20 cellular contexts compared by ENCODE assay signal in genomic region chr2:9767656-9768281, GRCh38.
DNase-seq lines count a peak whose midpoint lies in the region; ATAC-seq and TF ChIP-seq lines count a peak whose summit lies in the region.
"Had no signal": no experiment of that assay in that cellular context is flagged by ENCODE, and none has a peak within 500 bp of the region (broad histone marks: within the 10 kb centered on the region; RNA-seq: fewer than 3 reads in every experiment).

No MANE protein-coding gene starts in this region.

- no CpG with 5 or more reads among the region's 17 CpGs for WGBS in mesendoderm (ENCODE audit: extremely low coverage, insufficient coverage, low lambda C conversion rate)
- WGBS in smooth muscle cell (ENCODE audit: low lambda C conversion rate), result 93% methylated on average over 17 of the region's 17 CpGs

- DNase-seq in GM23338 (ENCODE audit: low spot score) (no peak), RWPE1 (ENCODE audit: low spot score) (no peak), germinal center (ENCODE audit: low spot score) (peak; percentile 59), mesendoderm (no peak), smooth muscle cell (lab: John Stamatoyannopoulos, UW; ENCODE audit: unreplicated experiment) (no peak), NCI-H510A (lab: John Stamatoyannopoulos, UW) (no peak)
- DNase-seq in T-helper 2 cell treated with Interferon-gamma antibody and Interleukin-4, amounts not matched to agents 5 μg/mL and 100 μg/mL, for 36 hours (ENCODE audit: low spot score), result no peak
- DNase-seq: activated CD4-positive, alpha-beta memory T cell treated with anti-CD3 and anti-CD28 coated beads, Interleukin-2, amount 10 ng/mL, durations not matched to agents 7 days and 5 days; activated gamma-delta T cell; activated naive CD8-positive, alpha-beta T cell treated with anti-CD3 and anti-CD28 coated beads, Interleukin-2, amount 50 U/mL, for 24 hours; effector CD4-positive, alpha-beta T cell; erythroblast; GOT3; Kasumi-1; right cardiac atrium had no signal

- H3K9me2 ChIP-seq in GM23338 (ENCODE audit: insufficient read depth), result no peaks in the 10 kb centered on the region

- H2BK15ac ChIP-seq in mesendoderm (replicated peaks; ENCODE audit: low read depth), result no peak overlapping the region

- no peak overlapping the region for H4K8ac ChIP-seq in mesendoderm (ENCODE audit: low read depth, low read length)

- no peak overlapping the region for H3K56ac ChIP-seq in mesendoderm (ENCODE audit: low read length)

- peak overlapping the region; percentile 92 for H2AFZ ChIP-seq in GM23338
- no peak overlapping the region for H2AFZ ChIP-seq in smooth muscle cell (ENCODE audit: low read depth)

- H3F3A ChIP-seq in GM23338 (replicated peaks; ENCODE audit: low read depth) (no peaks in the 10 kb centered on the region), smooth muscle cell (ENCODE audit: low read depth) (no peaks in the 10 kb centered on the region)

- ATAC-seq in GM23338, result no peak
- ATAC-seq: activated naive CD8-positive, alpha-beta T cell treated with anti-CD3 and anti-CD28 coated beads, Interleukin-2, amount 50 U/mL, for 24 hours; left lobe of liver; right cardiac atrium; SK-N-SH treated with all-trans-retinoic acid at 6 μM for 48 hours had no signal

- H3K18ac ChIP-seq in mesendoderm (ENCODE audit: low read length), result no peak overlapping the region

- H3K27ac ChIP-seq in GM23338 (ENCODE audit: low read depth) (no peak overlapping the region), RWPE1 (peak overlapping the region; percentile 85), skeletal muscle tissue (ENCODE audit: low read depth, low read length) (peak overlapping the region; percentile 8), mesendoderm (ENCODE audit: low read depth, low read length) (no peak overlapping the region), smooth muscle cell (ENCODE audit: low read depth) (no peak overlapping the region)
- H3K27ac ChIP-seq: tibial nerve had no signal

- POLR2A ChIA-PET in RWPE1 (lab: Yijun Ruan, JAX; ENCODE audit: low non-redundant PET), result no interaction called here

- no peak overlapping the region for H4K5ac ChIP-seq in mesendoderm (ENCODE audit: low read length)

- H3K4me2 ChIP-seq in GM23338 (peak overlapping the region; percentile 57), mesendoderm (ENCODE audit: low read length) (no peak overlapping the region), smooth muscle cell (no peak overlapping the region)

- peaks cover 50% of the 10 kb centered on the region for H3K4me1 Mint-ChIP-seq in GM23338
- H3K4me1 Mint-ChIP-seq in T-helper 2 cell treated with Interferon-gamma antibody and Interleukin-4, amounts not matched to agents 5 μg/mL and 100 μg/mL, for 36 hours (ENCODE audit: low read depth), result peaks cover 21% of the 10 kb centered on the region

- TF ChIP-seq CTCF in GM23338 (conservative IDR thresholded peaks at IDR 0.05; ENCODE audit: low read depth in 2 of 2) (no peak), RWPE1 (conservative IDR thresholded peaks at IDR 0.05; ENCODE audit: low read depth) (no peak), smooth muscle cell (IDR thresholded peaks at IDR 0.05; ENCODE audit: borderline replicate concordance, insufficient read depth, poor library complexity, severe bottlenecking) (no peak)

- no peaks in the 10 kb centered on the region for H3K9me3 ChIP-seq in skeletal muscle tissue (ENCODE audit: control insufficient read depth in 3 of 3, low read length in 3 of 3)
- no peaks in the 10 kb centered on the region for H3K9me3 ChIP-seq in smooth muscle cell (replicated peaks; ENCODE audit: low read depth)
- H3K9me3 ChIP-seq: body of pancreas, tibial nerve had no signal

- no peak overlapping the region for H2BK5ac ChIP-seq in mesendoderm (ENCODE audit: low read length)

- no peaks in the 10 kb centered on the region for H3K9me3 Mint-ChIP-seq in GM23338
- no peaks in the 10 kb centered on the region for H3K9me3 Mint-ChIP-seq in T-helper 2 cell treated with Interferon-gamma antibody and Interleukin-4, amounts not matched to agents 5 μg/mL and 100 μg/mL, for 36 hours
- H3K9me3 Mint-ChIP-seq: activated CD4-positive, alpha-beta memory T cell treated with anti-CD3 and anti-CD28 coated beads, Interleukin-2, amount 10 ng/mL, durations not matched to agents 7 days and 5 days; activated naive CD8-positive, alpha-beta T cell treated with anti-CD3 and anti-CD28 coated beads, Interleukin-2, amount 50 U/mL, for 24 hours had no signal

- no peaks in the 10 kb centered on the region for H4K20me1 ChIP-seq in GM23338 (replicated peaks; ENCODE audit: insufficient read depth)
- no peaks in the 10 kb centered on the region for H4K20me1 ChIP-seq in smooth muscle cell (ENCODE audit: low read depth)

- H3K36me3 Mint-ChIP-seq in GM23338 (ENCODE audit: low read depth), result no peaks in the 10 kb centered on the region; the same call in 2 of the 3 replicates
- no peaks in the 10 kb centered on the region for H3K36me3 Mint-ChIP-seq in T-helper 2 cell treated with Interferon-gamma antibody and Interleukin-4, amounts not matched to agents 5 μg/mL and 100 μg/mL, for 36 hours (ENCODE audit: low read depth)

- H3K23ac ChIP-seq in mesendoderm (ENCODE audit: low read length), result no peak overlapping the region

- no peak overlapping the region for H3K27ac Mint-ChIP-seq in GM23338
- no peak overlapping the region for H3K27ac Mint-ChIP-seq in T-helper 2 cell treated with Interferon-gamma antibody and Interleukin-4, amounts not matched to agents 5 μg/mL and 100 μg/mL, for 36 hours
- H3K27ac Mint-ChIP-seq: activated CD4-positive, alpha-beta memory T cell treated with anti-CD3 and anti-CD28 coated beads, Interleukin-2, amount 10 ng/mL, durations not matched to agents 7 days and 5 days; activated naive CD8-positive, alpha-beta T cell treated with anti-CD3 and anti-CD28 coated beads, Interleukin-2, amount 50 U/mL, for 24 hours had no signal

- peaks cover 20% of the 10 kb centered on the region for H3K27me3 Mint-ChIP-seq in GM23338 (ENCODE audit: insufficient read depth, low read depth, poor library complexity)
- no peaks in the 10 kb centered on the region for H3K27me3 Mint-ChIP-seq in T-helper 2 cell treated with Interferon-gamma antibody and Interleukin-4, amounts not matched to agents 5 μg/mL and 100 μg/mL, for 36 hours (ENCODE audit: low read depth)
- H3K27me3 Mint-ChIP-seq: activated CD4-positive, alpha-beta memory T cell treated with anti-CD3 and anti-CD28 coated beads, Interleukin-2, amount 10 ng/mL, durations not matched to agents 7 days and 5 days had no signal

- H3K79me1 ChIP-seq in mesendoderm (ENCODE audit: low read length), result no peaks in the 10 kb centered on the region

- H3K4me3 ChIP-seq in GM23338, result no peak overlapping the region
- H3K4me3 ChIP-seq in skeletal muscle tissue (ENCODE audit: low read length in 3 of 3), result no peak overlapping the region
- no peak overlapping the region for H3K4me3 ChIP-seq in mesendoderm (ENCODE audit: low read length)
- no peak overlapping the region for H3K4me3 ChIP-seq in smooth muscle cell
- H3K4me3 ChIP-seq: body of pancreas, tibial nerve had no signal

- CTCF ChIA-PET in RWPE1 (lab: Yijun Ruan, JAX), result interaction anchor here (1.3 kb wide), 1 partner anchor 10 kb away, joined by 3 read pairs; no protein-coding TSS in a partner anchor

- no peak overlapping the region for H2AK5ac ChIP-seq in mesendoderm (ENCODE audit: low read length)

- H3K79me2 ChIP-seq in GM23338 (replicated peaks; ENCODE audit: insufficient read depth) (no peaks in the 10 kb centered on the region), mesendoderm (ENCODE audit: control insufficient read depth, insufficient read depth, low read length) (no peaks in the 10 kb centered on the region), smooth muscle cell (ENCODE audit: low read depth) (no peaks in the 10 kb centered on the region)

- H3K4ac ChIP-seq in mesendoderm (ENCODE audit: low read depth, low read length), result no peak overlapping the region

- H2BK120ac ChIP-seq in mesendoderm (ENCODE audit: low read depth, low read length), result no peak overlapping the region

- no peak overlapping the region for H3K4me3 Mint-ChIP-seq in GM23338
- no peak overlapping the region for H3K4me3 Mint-ChIP-seq in T-helper 2 cell treated with Interferon-gamma antibody and Interleukin-4, amounts not matched to agents 5 μg/mL and 100 μg/mL, for 36 hours
- H3K4me3 Mint-ChIP-seq: activated CD4-positive, alpha-beta memory T cell treated with anti-CD3 and anti-CD28 coated beads, Interleukin-2, amount 10 ng/mL, durations not matched to agents 7 days and 5 days; activated naive CD8-positive, alpha-beta T cell treated with anti-CD3 and anti-CD28 coated beads, Interleukin-2, amount 50 U/mL, for 24 hours had no signal

- peaks cover 19% of the 10 kb centered on the region; the same call in 1 of the 2 replicates for H3K4me1 ChIP-seq in GM23338 (ENCODE audit: insufficient read depth)
- peaks cover 44 to 58% (median 47%) of the 10 kb centered on the region in 3 donors for H3K4me1 ChIP-seq in skeletal muscle tissue (ENCODE audit: control insufficient read depth in 3 of 3, insufficient read depth in 3 of 3, low read length in 3 of 3)
- H3K4me1 ChIP-seq in mesendoderm (ENCODE audit: control insufficient read depth, low read depth, low read length), result no peaks in the 10 kb centered on the region
- H3K4me1 ChIP-seq in smooth muscle cell (ENCODE audit: low read depth), result peaks cover 12% of the 10 kb centered on the region

- H3K9ac ChIP-seq in skeletal muscle tissue (ENCODE audit: low read depth in 1 of 3, low read length in 3 of 3) (peak overlapping the region; percentile 7 to 60 (median 32)), mesendoderm (ENCODE audit: low read length) (no peak overlapping the region), smooth muscle cell (ENCODE audit: low read depth) (no peak overlapping the region)

- H3K36me3 ChIP-seq in GM23338 (ENCODE audit: insufficient read depth), result no peaks in the 10 kb centered on the region
- H3K36me3 ChIP-seq in skeletal muscle tissue (ENCODE audit: control insufficient read depth in 3 of 3, insufficient read depth in 3 of 3, low read length in 3 of 3), result no peaks in the 10 kb centered on the region
- H3K36me3 ChIP-seq in mesendoderm (ENCODE audit: control insufficient read depth, insufficient read depth, low read length), result no peaks in the 10 kb centered on the region
- H3K36me3 ChIP-seq in smooth muscle cell (ENCODE audit: low read depth), result no peaks in the 10 kb centered on the region
- H3K36me3 ChIP-seq: tibial nerve had no signal

- no peaks in the 10 kb centered on the region for H3K27me3 ChIP-seq in GM23338 (ENCODE audit: insufficient read depth)
- no peaks in the 10 kb centered on the region for H3K27me3 ChIP-seq in skeletal muscle tissue (ENCODE audit: control insufficient read depth in 3 of 3, insufficient read depth in 3 of 3, low read length in 3 of 3)
- H3K27me3 ChIP-seq in mesendoderm (ENCODE audit: insufficient read depth, low read length, poor library complexity), result no peaks in the 10 kb centered on the region
- no peaks in the 10 kb centered on the region for H3K27me3 ChIP-seq in smooth muscle cell (ENCODE audit: low read depth)
- H3K27me3 ChIP-seq: body of pancreas, tibial nerve had no signal

TF ChIP-seq in GM23338, 12 proteins besides CTCF, POLR2A, EP300 and RAD21 (continues in another document):
- no peak for TF ChIP-seq ZNF114 (CRISPR knock-in tag; IDR thresholded peaks at IDR 0.05)
- TF ChIP-seq STAT1 (IDR thresholded peaks at IDR 0.05; ENCODE audit: unreplicated experiment), result no peak

Comparison
In these comparisons a context has a peak if more than half of its experiments do, and no peak if none do; other contexts are left out.
1. H3K27ac ChIP-seq: peak in RWPE1 (single experiment) and skeletal muscle tissue (single experiment); none in GM23338 (single experiment), mesendoderm (single experiment) and smooth muscle cell (single experiment).
2. H3K9ac ChIP-seq: peak in skeletal muscle tissue (3 of 3); none in mesendoderm (single experiment) and smooth muscle cell (single experiment).